12 cellular contexts compared by ENCODE assay signal in the genomic region with DNA sequence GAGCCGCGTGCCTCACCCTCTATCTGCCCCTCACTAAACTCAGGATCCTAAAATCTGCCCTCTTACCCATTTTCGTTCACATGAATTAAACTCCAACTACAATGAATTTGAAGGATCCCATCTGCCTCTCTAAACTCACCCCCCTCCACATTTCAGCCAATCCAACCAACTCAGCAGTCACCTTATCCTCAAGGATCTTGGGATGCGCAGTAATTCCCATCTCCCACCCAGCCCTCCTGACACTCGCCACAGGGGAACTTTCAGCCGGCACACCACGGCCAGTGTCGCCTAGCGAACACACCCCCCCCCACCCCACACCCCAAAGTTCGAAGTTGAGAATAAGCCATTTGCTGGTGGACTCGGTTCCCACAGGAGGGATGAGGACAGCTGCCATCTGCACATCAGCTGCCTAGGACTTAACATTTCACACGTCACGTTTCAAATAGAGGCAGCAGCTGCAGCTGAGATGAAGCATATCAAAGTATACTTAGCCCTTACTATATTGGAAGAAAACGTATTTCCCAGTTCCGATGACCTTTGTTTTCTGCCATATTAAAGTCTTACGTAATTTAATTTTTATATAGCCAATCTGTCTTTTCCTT. TPM values are rescaled to one million over a fixed set of nuclear protein-coding genes. Genes with fewer than 3 reads are reported as not detected.
DNase-seq lines count a peak whose midpoint lies in the region; ATAC-seq and TF ChIP-seq lines count a peak whose summit lies in the region.
"Had no signal": no experiment of that assay in that cellular context is flagged by ENCODE, and none has a peak within 500 bp of the region (broad histone marks: within the 10 kb centered on the region; RNA-seq: fewer than 3 reads in every experiment).

No MANE protein-coding gene starts in this region.

- H3K36me3 ChIP-seq in OCI-LY1 (ENCODE audit: insufficient read depth, low read length) (peaks cover 13% of the 10 kb centered on the region; the same call in 1 of the 2 replicates), thyroid gland (no peaks in the 10 kb centered on the region)

- H3K27ac Mint-ChIP-seq in activated naive CD4-positive, alpha-beta T cell treated with anti-CD3 and anti-CD28 coated beads, Interleukin-2, amount 10 ng/mL, durations not matched to agents 7 days and 5 days, result peak overlapping the region; percentile 19

- H3K4me3 ChIP-seq in OCI-LY1 (ENCODE audit: low read depth, low read length, poor library complexity, severe bottlenecking), result no peak overlapping the region
- H3K4me3 ChIP-seq in thyroid gland (replicated peaks in 1 of 3), result no peak overlapping the region
- H3K4me3 ChIP-seq: smooth muscle cell had no signal

- DNase-seq in activated naive CD4-positive, alpha-beta T cell treated with anti-CD3 and anti-CD28 coated beads, Interleukin-2, amount 10 ng/mL, durations not matched to agents 7 days and 5 days, result no peak
- DNase-seq in activated naive CD4-positive, alpha-beta T cell treated with anti-CD3 and anti-CD28 coated beads, Interleukin-2, amount 50 U/mL, for 16 hours, result no peak
- DNase-seq in left lobe of liver (ENCODE audit: low spot score) (peak; percentile 41), thyroid gland (no peak), pons (ENCODE audit: low spot score) (no peak)
- DNase-seq: 8988T; activated T-cell treated with anti-CD3 and anti-CD28 coated beads, Interleukin-2, amount 50 U/mL, for 24 hours; H7 had no signal

- H3K4me2 ChIP-seq in OCI-LY1 (ENCODE audit: low read length), result peak overlapping the region; percentile 41
- H3K4me2 ChIP-seq: smooth muscle cell had no signal

- no peak overlapping the region for H2AFZ ChIP-seq in OCI-LY1 (ENCODE audit: low read length)

- ATAC-seq in left lobe of liver, result no peak
- ATAC-seq in HG03039 (IDR thresholded peaks at IDR 0.05; ENCODE audit: unreplicated experiment), result no peak
- ATAC-seq in GM21423 (IDR thresholded peaks at IDR 0.05; ENCODE audit: unreplicated experiment), result no peak

- no peaks in the 10 kb centered on the region for H3K9me3 Mint-ChIP-seq in activated naive CD4-positive, alpha-beta T cell treated with anti-CD3 and anti-CD28 coated beads, Interleukin-2, amount 10 ng/mL, durations not matched to agents 7 days and 5 days
- H3K9me3 Mint-ChIP-seq: activated T-cell treated with anti-CD3 and anti-CD28 coated beads, Interleukin-2, amount 50 U/mL, for 24 hours had no signal

- H3K27me3 ChIP-seq in OCI-LY1 (ENCODE audit: insufficient read depth, low read length), result no peaks in the 10 kb centered on the region
- H3K27me3 ChIP-seq in thyroid gland, result no peaks in the 10 kb centered on the region

- H3K9me3 ChIP-seq in OCI-LY1 (ENCODE audit: low read length) (no peaks in the 10 kb centered on the region), thyroid gland (no peaks in the 10 kb centered on the region)

- H4K20me1 ChIP-seq in OCI-LY1 (ENCODE audit: insufficient read depth, low read length), result no peaks in the 10 kb centered on the region

- no peak for TF ChIP-seq CTCF in OCI-LY1 (IDR thresholded peaks at IDR 0.05; ENCODE audit: low read length)
- TF ChIP-seq CTCF in thyroid gland (IDR thresholded peaks at IDR 0.05), result no peak

- CTCF ChIA-PET in activated naive CD4-positive, alpha-beta T cell treated with anti-CD3 and anti-CD28 coated beads, Interleukin-2, amount 10 ng/mL, durations not matched to agents 7 days and 5 days (lab: Charles Lee), result interaction anchor here (1.2 kb wide), 1 partner anchor 24 kb away, joined by 3 read pairs; no protein-coding TSS in a partner anchor

- peaks cover 10% of the 10 kb centered on the region for H3K36me3 Mint-ChIP-seq in activated naive CD4-positive, alpha-beta T cell treated with anti-CD3 and anti-CD28 coated beads, Interleukin-2, amount 10 ng/mL, durations not matched to agents 7 days and 5 days

- no peaks in the 10 kb centered on the region for H3K79me2 ChIP-seq in OCI-LY1 (ENCODE audit: insufficient read depth, low read length)

- H3K4me1 ChIP-seq in OCI-LY1 (ENCODE audit: insufficient read depth, low read length, severe bottlenecking) (peaks cover 56% of the 10 kb centered on the region), thyroid gland (peaks cover 23 to 57% of the 10 kb centered on the region in 2 donors)

- WGBS in thyroid gland, 2 donors, result 81 to 83% methylated on average over 16 of the region's 16 CpGs

- peaks cover 5% of the 10 kb centered on the region for H3K27me3 Mint-ChIP-seq in activated naive CD4-positive, alpha-beta T cell treated with anti-CD3 and anti-CD28 coated beads, Interleukin-2, amount 10 ng/mL, durations not matched to agents 7 days and 5 days
- H3K27me3 Mint-ChIP-seq: activated T-cell treated with anti-CD3 and anti-CD28 coated beads, Interleukin-2, amount 50 U/mL, for 24 hours had no signal

- H3K4me3 Mint-ChIP-seq in activated naive CD4-positive, alpha-beta T cell treated with anti-CD3 and anti-CD28 coated beads, Interleukin-2, amount 10 ng/mL, durations not matched to agents 7 days and 5 days, result no peak overlapping the region
- H3K4me3 Mint-ChIP-seq: activated T-cell treated with anti-CD3 and anti-CD28 coated beads, Interleukin-2, amount 50 U/mL, for 24 hours had no signal

- TF ChIP-seq POLR2A in thyroid gland (IDR thresholded peaks at IDR 0.05), result no peak

- peak overlapping the region; percentile 43; the same call in 1 of the 2 replicates for H3K9ac ChIP-seq in OCI-LY1 (ENCODE audit: low read length)

- intact Hi-C loops in thyroid gland (cut with DNase I), result loop anchor here (10.0 kb wide), 1 partner anchor 312 kb away; no protein-coding TSS in a partner anchor

- H3K9me2 ChIP-seq in OCI-LY1 (ENCODE audit: low read depth, low read length), result no peaks in the 10 kb centered on the region

- H3F3A ChIP-seq in OCI-LY1 (ENCODE audit: insufficient read depth, low read length), result no peaks in the 10 kb centered on the region

- peak overlapping the region; percentile 100 for H3K27ac ChIP-seq in OCI-LY1 (ENCODE audit: low read depth, low read length, poor library complexity, severe bottlenecking)
- H3K27ac ChIP-seq in thyroid gland, result peak overlapping the region in 2 of 3 donors; percentile 15 to 42

- H3K4me1 Mint-ChIP-seq in activated naive CD4-positive, alpha-beta T cell treated with anti-CD3 and anti-CD28 coated beads, Interleukin-2, amount 10 ng/mL, durations not matched to agents 7 days and 5 days, result peaks cover 57% of the 10 kb centered on the region

RNA-seq across cellular contexts. Expression of a gene that starts 8.7 kb away (rescaled TPM):
- total RNA-seq in left lobe of liver (2.4 TPM), thyroid gland (1 to 10 TPM; 2.1 to 6.0 (median 2.8) TPM)

RNA-seq across cellular contexts. Expression of a gene that starts 44.5 kb away (rescaled TPM):
- 0.23 TPM for total RNA-seq in left lobe of liver
- total RNA-seq in thyroid gland, result 10 to 100 TPM in 3 of 4 donors, 1 to 10 TPM in 1; 6.9 to 21.6 (median 15.3) TPM
